Comparison of ENCODE assay signal across 8 cellular contexts in genomic region chr11:64036081-64037026, GRCh38. TPM values are rescaled to one million over a fixed set of nuclear protein-coding genes. Genes with fewer than 3 reads are reported as not detected.
A peak's percentile ranks its signal among the peaks of the same experiment; 100 is the strongest.
DNase-seq lines count a peak whose midpoint lies in the region; ATAC-seq and TF ChIP-seq lines count a peak whose summit lies in the region.

No MANE protein-coding gene starts in this region.

- no peak for TF ChIP-seq POLR2A in gastrocnemius medialis (IDR thresholded peaks at IDR 0.05)

- H3K4me1 ChIP-seq in right cardiac atrium (ENCODE audit: control insufficient read depth, insufficient read depth, low read length) (no peaks in the 10 kb centered on the region), gastrocnemius medialis (peaks cover 18 to 27% of the 10 kb centered on the region in 2 donors)

- H3K4me1 Mint-ChIP-seq in CD14-positive monocyte = peaks cover 13% of the 10 kb centered on the region

- WGBS in right cardiac atrium = 2% methylated on average over 85 of the region's 85 CpGs

- H3K27me3 Mint-ChIP-seq in CD14-positive monocyte (ENCODE audit: low read depth in 3 of 3) = peaks cover 42 to 65% (median 45%) of the 10 kb centered on the region in 3 donors

- H3K36me3 Mint-ChIP-seq in CD14-positive monocyte = peaks cover 0 to 5% of the 10 kb centered on the region in 2 donors

- no peak for TF ChIP-seq CTCF in WI38 (IDR thresholded peaks at IDR 0.05; ENCODE audit: low read depth, low read length)
- peak in 2 of 5 experiments; percentile 16 to 17 for TF ChIP-seq CTCF in gastrocnemius medialis (IDR thresholded peaks at IDR 0.05 in 4 of 5, conservative IDR thresholded peaks at IDR 0.05 in 1 of 5)
- no peak for TF ChIP-seq CTCF in CD14-positive monocyte (IDR thresholded peaks at IDR 0.05)

- peak; percentile 73 for DNase-seq in NCI-H1092 treated with DMSO at 0.1 percent for 48 hours (lab: John Stamatoyannopoulos, UW)
- no peak for DNase-seq in NCI-H1092 (lab: John Stamatoyannopoulos, UW)
- peak; percentile 43 to 81 (median 75) for DNase-seq in right cardiac atrium
- peak; percentile 28 to 71 for DNase-seq in gastrocnemius medialis
- DNase-seq in CD14-positive monocyte (ENCODE audit: low spot score) = no peak
- no peak for DNase-seq in activated effector memory CD4-positive, alpha-beta T cell treated with anti-CD3 and anti-CD28 coated beads, Interleukin-2, amount 50 U/mL, for 16 hours

- in situ Hi-C loops in gastrocnemius medialis (cut with MboI; ENCODE audit: low sequenced_read_pairs in 4 of 4) = no loop called here

- peak overlapping the region; percentile 55 for H3K4me3 ChIP-seq in WI38 (ENCODE audit: low read depth, low read length)
- H3K4me3 ChIP-seq in right cardiac atrium (ENCODE audit: low read length) = peak overlapping the region; percentile 68
- H3K4me3 ChIP-seq in gastrocnemius medialis = peak overlapping the region; percentile 49 to 67 (median 56)

- peaks cover 0 to 10% (median 3%) of the 10 kb centered on the region in 7 donors for H3K9me3 Mint-ChIP-seq in CD14-positive monocyte

- peak overlapping the region in 1 of 2 donors; percentile 35 for H3K4me3 Mint-ChIP-seq in CD14-positive monocyte

- H3K27ac Mint-ChIP-seq in CD14-positive monocyte = no peak overlapping the region

- intact Hi-C loops in right cardiac atrium (cut with DNase I) (no loop called here), gastrocnemius medialis (cut with DNase I; ENCODE audit: low total_unique reads) (loop anchor here (2.0 kb wide), 1 partner anchor 114 kb away; no protein-coding TSS in a partner anchor), CD14-positive monocyte (cut with micrococcal nuclease) (no loop called here)

- no peaks in the 10 kb centered on the region for H3K36me3 ChIP-seq in gastrocnemius medialis

- ATAC-seq in right cardiac atrium = peak; percentile 60 to 68
- peak; percentile 83 to 91 for ATAC-seq in gastrocnemius medialis
- no peak for ATAC-seq in HG03139 (IDR thresholded peaks at IDR 0.05; ENCODE audit: unreplicated experiment)

- no peaks in the 10 kb centered on the region for H3K27me3 ChIP-seq in right cardiac atrium (ENCODE audit: control insufficient read depth, insufficient read depth)
- H3K27me3 ChIP-seq in gastrocnemius medialis = peaks cover 0 to 3% (median 0%) of the 10 kb centered on the region in 3 donors

- H3K9me3 ChIP-seq in right cardiac atrium (ENCODE audit: control insufficient read depth, low read length) (no peaks in the 10 kb centered on the region), gastrocnemius medialis (no peaks in the 10 kb centered on the region)

- H3K27ac ChIP-seq in right cardiac atrium (ENCODE audit: low read length) (no peak overlapping the region), gastrocnemius medialis (peak overlapping the region; percentile 58 to 72 (median 60))

RNA-seq across cellular contexts. Expression of gene FLRT1, which starts 0.6 kb away (rescaled TPM):
- total RNA-seq in right cardiac atrium = 1 to 10 TPM in 3 of 4 donors, under 1 TPM in 1; 0.92 to 2.0 (median 1.6) TPM
- 1.5 TPM for polyA plus RNA-seq in right cardiac atrium
- total RNA-seq in gastrocnemius medialis = not detected
- not detected for polyA plus RNA-seq in CD14-positive monocyte

RNA-seq across cellular contexts. Expression of gene OTUB1, which starts 50.1 kb away (rescaled TPM):
- total RNA-seq in right cardiac atrium (10 to 100 TPM; 44.9 to 55.8 (median 51.2) TPM), gastrocnemius medialis (10 to 100 TPM; 48.0 to 70.3 (median 59.5) TPM)
- polyA plus RNA-seq in right cardiac atrium (62.4 TPM), CD14-positive monocyte (100 to 1,000 TPM; 140 to 170 TPM)

Comparison
In these comparisons a context has a peak if more than half of its experiments do, and no peak if none do; other contexts are left out.
1. DNase-seq: peak in NCI-H1092 treated with DMSO at 0.1 percent for 48 hours (single experiment), right cardiac atrium (3 of 3) and gastrocnemius medialis (2 of 2); none in NCI-H1092 (single experiment), CD14-positive monocyte (single experiment) and activated effector memory CD4-positive, alpha-beta T cell treated with anti-CD3 and anti-CD28 coated beads, Interleukin-2, amount 50 U/mL, for 16 hours (single experiment).
2. Peak in every context shown above with its lines, with median percentiles within 50 percentile points of each other: H3K4me3 ChIP-seq.